In genomic region chr10:78215645-78216044, GRCh38 we compare ENCODE assay signal across 10 cellular contexts.
DNase-seq lines count a peak whose midpoint lies in the region; ATAC-seq and TF ChIP-seq lines count a peak whose summit lies in the region.
"Had no signal": no experiment of that assay in that cellular context is flagged by ENCODE, and none has a peak within 500 bp of the region (broad histone marks: within the 10 kb centered on the region; RNA-seq: fewer than 3 reads in every experiment).

No MANE protein-coding gene starts in this region.

- H3K36me3 ChIP-seq in smooth muscle cell (ENCODE audit: low read depth), result no peaks in the 10 kb centered on the region
- H3K36me3 ChIP-seq in GM23338 (ENCODE audit: insufficient read depth), result no peaks in the 10 kb centered on the region

- H3F3A ChIP-seq in smooth muscle cell (ENCODE audit: low read depth) (peaks cover 6% of the 10 kb centered on the region), GM23338 (replicated peaks; ENCODE audit: low read depth) (no peaks in the 10 kb centered on the region)

- H3K9me2 ChIP-seq in GM23338 (ENCODE audit: insufficient read depth), result no peaks in the 10 kb centered on the region

- 18% methylated on average over 12 of the region's 12 CpGs for WGBS in smooth muscle cell (ENCODE audit: low lambda C conversion rate)

- peak overlapping the region; percentile 47 for H2AFZ ChIP-seq in smooth muscle cell (ENCODE audit: low read depth)
- H2AFZ ChIP-seq in GM23338, result no peak overlapping the region

- TF ChIP-seq CTCF in smooth muscle cell (IDR thresholded peaks at IDR 0.05; ENCODE audit: borderline replicate concordance, insufficient read depth, poor library complexity, severe bottlenecking), result no peak
- TF ChIP-seq CTCF in GM23338 (conservative IDR thresholded peaks at IDR 0.05; ENCODE audit: low read depth in 2 of 2), result no peak
- no peak for TF ChIP-seq CTCF in glutamatergic neuron (IDR thresholded peaks at IDR 0.05; ENCODE audit: partially characterized antibody, unreplicated experiment)

- peaks cover 36% of the 10 kb centered on the region for H3K27me3 Mint-ChIP-seq in activated T-helper 17 cell treated with anti-CD3 and anti-CD28 coated beads, Interleukin-2, amount 50 U/mL, for 72 hours
- H3K27me3 Mint-ChIP-seq in GM23338 (ENCODE audit: insufficient read depth, low read depth, poor library complexity) (peaks cover 6% of the 10 kb centered on the region), glutamatergic neuron (ENCODE audit: unreplicated experiment) (peaks cover 9% of the 10 kb centered on the region)
- peaks cover 56 to 83% of the 10 kb centered on the region in 2 donors for H3K27me3 Mint-ChIP-seq in effector memory CD8-positive, alpha-beta T cell

- H3K9me3 ChIP-seq in smooth muscle cell (replicated peaks; ENCODE audit: low read depth), result no peaks in the 10 kb centered on the region

- intact Hi-C loops in left cardiac atrium (cut with DNase I), result loop anchor here in 1 of 2 donors (5.0 kb wide), 1 partner anchor 87 kb away; no protein-coding TSS in a partner anchor

- peak; percentile 60 for ATAC-seq in HG02759 (IDR thresholded peaks at IDR 0.05; ENCODE audit: unreplicated experiment)
- ATAC-seq in activated T-helper 17 cell treated with anti-CD3 and anti-CD28 coated beads, Interleukin-2, amount 50 U/mL, for 72 hours (replicated peaks), result peak; percentile 19
- peak; percentile 63 to 85 for ATAC-seq in left cardiac atrium
- ATAC-seq in GM23338, result no peak
- ATAC-seq in GM21390 (IDR thresholded peaks at IDR 0.05; ENCODE audit: unreplicated experiment), result no peak
- no peak for ATAC-seq in effector memory CD8-positive, alpha-beta T cell (replicated peaks)

- H3K4me1 ChIP-seq in smooth muscle cell (ENCODE audit: low read depth) (peaks cover 8% of the 10 kb centered on the region), GM23338 (ENCODE audit: insufficient read depth) (no peaks in the 10 kb centered on the region)

- H4K20me1 ChIP-seq in smooth muscle cell (ENCODE audit: low read depth) (no peaks in the 10 kb centered on the region), GM23338 (replicated peaks; ENCODE audit: insufficient read depth) (no peaks in the 10 kb centered on the region)

- H3K27ac ChIP-seq in smooth muscle cell (ENCODE audit: low read depth) (peak overlapping the region; percentile 70), GM23338 (ENCODE audit: low read depth) (no peak overlapping the region)
- H3K27ac ChIP-seq: KMS-11 had no signal

- no peak overlapping the region for H3K4me3 ChIP-seq in smooth muscle cell
- H3K4me3 ChIP-seq in GM23338, result no peak overlapping the region

- DNase-seq in left cardiac atrium (peak; percentile 80), smooth muscle cell (lab: John Stamatoyannopoulos, UW; ENCODE audit: unreplicated experiment) (peak; percentile 67), GM23338 (ENCODE audit: low spot score) (no peak), glutamatergic neuron (no peak)
- no peak for DNase-seq in effector memory CD8-positive, alpha-beta T cell
- DNase-seq: activated B cell treated with CpG ODN at 0.5 μM for 24 hours had no signal

- H3K9ac ChIP-seq in smooth muscle cell (ENCODE audit: low read depth), result peak overlapping the region; percentile 71
- H3K9ac ChIP-seq: KMS-11 had no signal

- H3K36me3 Mint-ChIP-seq in activated T-helper 17 cell treated with anti-CD3 and anti-CD28 coated beads, Interleukin-2, amount 50 U/mL, for 72 hours (ENCODE audit: low read depth), result no peaks in the 10 kb centered on the region
- H3K36me3 Mint-ChIP-seq in GM23338 (ENCODE audit: low read depth) (no peaks in the 10 kb centered on the region), glutamatergic neuron (ENCODE audit: unreplicated experiment) (no peaks in the 10 kb centered on the region)
- H3K36me3 Mint-ChIP-seq in effector memory CD8-positive, alpha-beta T cell (ENCODE audit: insufficient read depth), result no peaks in the 10 kb centered on the region

- H3K4me1 Mint-ChIP-seq in activated T-helper 17 cell treated with anti-CD3 and anti-CD28 coated beads, Interleukin-2, amount 50 U/mL, for 72 hours, result no peaks in the 10 kb centered on the region
- peaks cover 2% of the 10 kb centered on the region; the same call in 2 of the 3 replicates for H3K4me1 Mint-ChIP-seq in GM23338
- peaks cover 0 to 2% of the 10 kb centered on the region in 2 donors for H3K4me1 Mint-ChIP-seq in effector memory CD8-positive, alpha-beta T cell (ENCODE audit: low read depth in 2 of 2)
- H3K4me1 Mint-ChIP-seq in glutamatergic neuron (ENCODE audit: low read depth, unreplicated experiment), result peaks cover 22% of the 10 kb centered on the region
- H3K4me1 Mint-ChIP-seq: activated B cell treated with CpG ODN at 0.5 μM for 24 hours had no signal

- no peaks in the 10 kb centered on the region for H3K9me3 Mint-ChIP-seq in activated T-helper 17 cell treated with anti-CD3 and anti-CD28 coated beads, Interleukin-2, amount 50 U/mL, for 72 hours
- H3K9me3 Mint-ChIP-seq in GM23338, result no peaks in the 10 kb centered on the region
- no peaks in the 10 kb centered on the region for H3K9me3 Mint-ChIP-seq in effector memory CD8-positive, alpha-beta T cell
- peaks cover 11% of the 10 kb centered on the region for H3K9me3 Mint-ChIP-seq in glutamatergic neuron (ENCODE audit: unreplicated experiment)
- H3K9me3 Mint-ChIP-seq: activated B cell treated with CpG ODN at 0.5 μM for 24 hours had no signal

- no peak overlapping the region for H3K27ac Mint-ChIP-seq in activated T-helper 17 cell treated with anti-CD3 and anti-CD28 coated beads, Interleukin-2, amount 50 U/mL, for 72 hours
- H3K27ac Mint-ChIP-seq in GM23338, result no peak overlapping the region
- H3K27ac Mint-ChIP-seq in effector memory CD8-positive, alpha-beta T cell, result no peak overlapping the region
- H3K27ac Mint-ChIP-seq in glutamatergic neuron (ENCODE audit: unreplicated experiment), result no peak overlapping the region
- H3K27ac Mint-ChIP-seq: activated B cell treated with CpG ODN at 0.5 μM for 24 hours had no signal

- H3K4me2 ChIP-seq in smooth muscle cell (peak overlapping the region; percentile 73), GM23338 (no peak overlapping the region)
- H3K4me2 ChIP-seq: KMS-11 had no signal

- H3K4me3 Mint-ChIP-seq in activated T-helper 17 cell treated with anti-CD3 and anti-CD28 coated beads, Interleukin-2, amount 50 U/mL, for 72 hours, result no peak overlapping the region
- no peak overlapping the region for H3K4me3 Mint-ChIP-seq in GM23338
- H3K4me3 Mint-ChIP-seq in effector memory CD8-positive, alpha-beta T cell, result no peak overlapping the region
- H3K4me3 Mint-ChIP-seq in glutamatergic neuron (ENCODE audit: unreplicated experiment), result no peak overlapping the region
- H3K4me3 Mint-ChIP-seq: activated B cell treated with CpG ODN at 0.5 μM for 24 hours had no signal

- H3K27me3 ChIP-seq in smooth muscle cell (ENCODE audit: low read depth), result no peaks in the 10 kb centered on the region
- H3K27me3 ChIP-seq in GM23338 (ENCODE audit: insufficient read depth), result no peaks in the 10 kb centered on the region

- H3K79me2 ChIP-seq in smooth muscle cell (ENCODE audit: low read depth) (no peaks in the 10 kb centered on the region), GM23338 (replicated peaks; ENCODE audit: insufficient read depth) (no peaks in the 10 kb centered on the region)

TF ChIP-seq in GM23338, 12 proteins besides CTCF, POLR2A, EP300 and RAD21 (continues in another document):
- TF ChIP-seq NANOG (IDR thresholded peaks at IDR 0.05; ENCODE audit: borderline replicate concordance) (no peak), JUNB (IDR thresholded peaks at IDR 0.05; ENCODE audit: unreplicated experiment) (no peak), EZH2 (IDR thresholded peaks at IDR 0.05; ENCODE audit: low read depth, unreplicated experiment) (no peak), EZH2phosphoT487 (IDR thresholded peaks at IDR 0.05; ENCODE audit: unreplicated experiment) (no peak), ETS1 (IDR thresholded peaks at IDR 0.05) (no peak), STAT1 (IDR thresholded peaks at IDR 0.05; ENCODE audit: unreplicated experiment) (no peak), CREB1 (CRISPR knock-in tag; IDR thresholded peaks at IDR 0.05; ENCODE audit: low read depth) (no peak)

Comparison
In these comparisons a context has a peak if more than half of its experiments do, and no peak if none do; other contexts are left out.
1. ATAC-seq: peak in HG02759 (single experiment), activated T-helper 17 cell treated with anti-CD3 and anti-CD28 coated beads, Interleukin-2, amount 50 U/mL, for 72 hours (single experiment) and left cardiac atrium (2 of 2); none in GM23338 (single experiment), GM21390 (single experiment) and effector memory CD8-positive, alpha-beta T cell (single experiment).
2. DNase-seq: peak in left cardiac atrium (single experiment) and smooth muscle cell (single experiment); none in GM23338 (single experiment), effector memory CD8-positive, alpha-beta T cell (0 of 3) and glutamatergic neuron (single experiment).